Comparison of ENCODE assay signal across 20 cellular contexts in the genomic region with DNA sequence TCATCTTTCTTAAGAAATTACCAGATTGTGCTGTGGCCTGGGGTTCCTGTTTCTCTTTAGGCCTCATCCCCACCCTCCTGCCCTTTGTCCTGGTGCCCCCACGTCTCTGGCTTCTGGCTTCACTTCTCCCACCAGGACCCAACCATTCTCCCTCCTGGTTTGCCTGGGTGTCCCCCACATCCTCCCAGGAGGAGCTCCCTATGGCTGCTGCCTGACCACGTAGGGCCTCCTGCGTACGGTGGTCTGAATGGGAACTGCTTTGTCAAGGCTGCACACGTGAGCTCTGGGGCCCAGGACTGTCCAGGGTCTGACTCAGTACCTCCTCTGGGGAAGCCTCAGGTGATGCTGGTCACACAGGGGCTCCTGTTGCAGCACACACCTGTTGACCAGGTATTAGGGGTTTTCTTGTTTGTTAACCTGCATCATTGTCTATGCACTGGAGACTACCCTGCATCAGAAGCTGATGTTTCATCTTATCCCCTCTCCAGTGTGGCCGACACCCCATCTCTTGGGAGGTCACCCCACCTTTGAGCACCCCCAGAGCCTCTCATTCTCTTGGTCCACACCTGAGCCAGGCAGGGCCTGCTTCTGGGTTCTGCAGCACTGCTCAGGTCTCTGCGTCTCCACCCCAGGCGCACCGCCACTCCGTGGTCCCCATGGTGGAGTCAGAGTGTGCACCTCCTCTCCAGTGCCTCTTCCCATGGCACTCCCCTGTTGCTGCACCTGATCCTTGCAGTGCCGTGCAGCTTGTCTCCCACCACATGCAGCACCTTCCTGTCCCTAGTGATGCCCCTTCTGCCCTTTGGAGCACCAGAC.
DNase-seq lines count a peak whose midpoint lies in the region; ATAC-seq, FAIRE-seq and TF ChIP-seq lines count a peak whose summit lies in the region.
"Had no signal": no experiment of that assay in that cellular context is flagged by ENCODE, and none has a peak within 500 bp of the region (broad histone marks: within the 10 kb centered on the region; RNA-seq: fewer than 3 reads in every experiment).

No MANE protein-coding gene starts in this region.

- H3K9me3 Mint-ChIP-seq in immature natural killer cell, result no peaks in the 10 kb centered on the region
- H3K9me3 Mint-ChIP-seq in stimulated activated effector memory CD8-positive, alpha-beta T cell treated with anti-CD3 and anti-CD28 coated beads, Interleukin-12 subunit alpha, Interleukin-12 subunit beta, amount 100 ng/mL, for 72 hours, result no peaks in the 10 kb centered on the region
- H3K9me3 Mint-ChIP-seq: H9 had no signal

- peaks cover 0 to 51% (median 20%) of the 10 kb centered on the region in 3 donors for H3K27me3 Mint-ChIP-seq in immature natural killer cell (ENCODE audit: low read depth in 3 of 3)
- H3K27me3 Mint-ChIP-seq: B cell had no signal

- H3K4me3 ChIP-seq in cardiac muscle cell (no peak overlapping the region), right atrium auricular region (no peak overlapping the region), H7 (ENCODE audit: insufficient read depth, low read depth, low read length) (no peak overlapping the region), BE2C (ENCODE audit: low read depth, low read length) (no peak overlapping the region)

- peaks cover 0 to 96% of the 10 kb centered on the region in 2 donors for H3K4me1 Mint-ChIP-seq in immature natural killer cell
- peaks cover 54% of the 10 kb centered on the region for H3K4me1 Mint-ChIP-seq in stimulated activated effector memory CD8-positive, alpha-beta T cell treated with anti-CD3 and anti-CD28 coated beads, Interleukin-12 subunit alpha, Interleukin-12 subunit beta, amount 100 ng/mL, for 72 hours
- H3K4me1 Mint-ChIP-seq: B cell had no signal

- H3K36me3 Mint-ChIP-seq in immature natural killer cell, result peaks cover 39 to 84% (median 73%) of the 10 kb centered on the region in 3 donors
- peaks cover 68% of the 10 kb centered on the region for H3K36me3 Mint-ChIP-seq in stimulated activated effector memory CD8-positive, alpha-beta T cell treated with anti-CD3 and anti-CD28 coated beads, Interleukin-12 subunit alpha, Interleukin-12 subunit beta, amount 100 ng/mL, for 72 hours

- no peak for TF ChIP-seq CTCF in cardiac muscle cell (IDR thresholded peaks at IDR 0.05; ENCODE audit: low read depth, low read length)
- no peak for TF ChIP-seq CTCF in right atrium auricular region (IDR thresholded peaks at IDR 0.05)
- no peak for TF ChIP-seq CTCF in BE2C (IDR thresholded peaks at IDR 0.05; ENCODE audit: low read depth, low read length)

- H3K9me3 ChIP-seq in cardiac muscle cell (ENCODE audit: low read depth), result no peaks in the 10 kb centered on the region
- no peaks in the 10 kb centered on the region for H3K9me3 ChIP-seq in right atrium auricular region
- no peaks in the 10 kb centered on the region for H3K9me3 ChIP-seq in BE2C

- H3K27me3 ChIP-seq in cardiac muscle cell (no peaks in the 10 kb centered on the region), right atrium auricular region (no peaks in the 10 kb centered on the region), H7 (ENCODE audit: control insufficient read depth, insufficient read depth, low read length) (no peaks in the 10 kb centered on the region), BE2C (no peaks in the 10 kb centered on the region)

- H3K27ac ChIP-seq in cardiac muscle cell (peak overlapping the region; percentile 94), right atrium auricular region (no peak overlapping the region)

- TF ChIP-seq POLR2A in H54 (IDR thresholded peaks at IDR 0.05; ENCODE audit: low read depth, low read length), result no peak

- no peak for FAIRE-seq in H54 (lab: Jason Lieb, UNC)

- peak overlapping the region in 4 of 6 donors; percentile 93 to 99 (median 98) for H3K27ac Mint-ChIP-seq in immature natural killer cell
- H3K27ac Mint-ChIP-seq in stimulated activated effector memory CD8-positive, alpha-beta T cell treated with anti-CD3 and anti-CD28 coated beads, Interleukin-12 subunit alpha, Interleukin-12 subunit beta, amount 100 ng/mL, for 72 hours, result peak overlapping the region; percentile 85
- H3K27ac Mint-ChIP-seq: B cell, H9 had no signal

- H3K4me3 Mint-ChIP-seq in immature natural killer cell, result peak overlapping the region in 3 of 5 donors; percentile 69 to 85 (median 79)
- no peak overlapping the region for H3K4me3 Mint-ChIP-seq in stimulated activated effector memory CD8-positive, alpha-beta T cell treated with anti-CD3 and anti-CD28 coated beads, Interleukin-12 subunit alpha, Interleukin-12 subunit beta, amount 100 ng/mL, for 72 hours
- H3K4me3 Mint-ChIP-seq: B cell, H9 had no signal

- no peak for ATAC-seq in stimulated activated effector memory CD8-positive, alpha-beta T cell treated with anti-CD3 and anti-CD28 coated beads, Interleukin-12 subunit alpha, Interleukin-12 subunit beta, amount 100 ng/mL, for 72 hours
- ATAC-seq: Panc1 had no signal

- H3K4me1 ChIP-seq in cardiac muscle cell (ENCODE audit: low read depth) (peaks cover 12% of the 10 kb centered on the region), right atrium auricular region (peaks cover 0 to 12% of the 10 kb centered on the region in 2 donors), BE2C (no peaks in the 10 kb centered on the region)

- DNase-seq in cardiac muscle cell (ENCODE audit: low read depth in 1 of 2, low spot score in 1 of 2), result no peak
- DNase-seq in right atrium auricular region (ENCODE audit: low spot score), result no peak
- peak; percentile 16 for DNase-seq in H7
- DNase-seq in immature natural killer cell, result no peak
- no peak for DNase-seq in stimulated activated effector memory CD8-positive, alpha-beta T cell treated with anti-CD3 and anti-CD28 coated beads, Interleukin-12 subunit alpha, Interleukin-12 subunit beta, amount 100 ng/mL, for 72 hours (ENCODE audit: low spot score in 2 of 2)
- DNase-seq in H54 (ENCODE audit: insufficient read length, low spot score), result no peak
- no peak for DNase-seq in BE2C
- DNase-seq: ACHN, DMS153, EL, H9, Karpas-422, MM.1S, NCI-H1105 treated with DMSO at 0.1 percent for 48 hours, NCI-H187 treated with DMSO at 0.1 percent for 48 hours, NCI-H2171, NCI-H446 treated with DMSO at 0.1 percent for 48 hours, NCI-H748 treated with DMSO at 0.1 percent for 48 hours had no signal

- H3K36me3 ChIP-seq in cardiac muscle cell (peaks cover 30% of the 10 kb centered on the region), right atrium auricular region (peaks cover 86% of the 10 kb centered on the region), H7 (replicated peaks; ENCODE audit: control insufficient read depth, insufficient read depth, low read length) (peaks cover 14% of the 10 kb centered on the region), BE2C (peaks cover 61% of the 10 kb centered on the region)
